In the genomic region with DNA sequence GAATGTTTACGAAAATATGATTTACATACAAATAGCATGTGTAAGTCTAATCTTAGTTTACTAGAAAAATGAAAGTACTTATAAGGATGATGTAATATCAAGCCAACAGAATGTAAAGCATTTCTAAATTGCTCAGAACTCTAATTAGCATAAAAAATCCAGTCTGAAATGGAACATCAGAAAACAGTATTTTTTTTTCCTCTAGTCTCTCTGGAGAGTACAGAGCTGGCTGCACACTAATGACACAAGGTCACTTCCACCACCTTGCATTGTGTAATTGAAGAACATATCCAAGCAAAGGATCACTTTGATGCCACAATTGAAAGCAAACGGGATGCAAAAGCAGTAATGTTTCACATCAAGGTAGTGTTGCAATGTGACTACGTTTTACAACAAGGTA, we compare ENCODE assay signal across 25 cellular contexts.
DNase-seq lines count a peak whose midpoint lies in the region; ATAC-seq, FAIRE-seq and TF ChIP-seq lines count a peak whose summit lies in the region.
"Had no signal": no experiment of that assay in that cellular context is flagged by ENCODE, and none has a peak within 500 bp of the region (broad histone marks: within the 10 kb centered on the region; RNA-seq: fewer than 3 reads in every experiment).

No MANE protein-coding gene starts in this region.

- in situ Hi-C loops in astrocyte of the spinal cord (cut with HindIII; ENCODE audit: low sequenced_read_pairs), result no loop called here

- H3K4me3 ChIP-seq in AG10803 (ENCODE audit: low read length) (no peak overlapping the region), astrocyte of the spinal cord (ENCODE audit: low read depth, low read length) (no peak overlapping the region), right cardiac atrium (ENCODE audit: low read length) (no peak overlapping the region)
- H3K4me3 ChIP-seq in CD8-positive, alpha-beta memory T cell (ENCODE audit: low read length), result no peak overlapping the region
- H3K4me3 ChIP-seq: BLaER1, GM23338, Peyer's patch, SK-N-MC had no signal

- no peak overlapping the region for H3K27ac Mint-ChIP-seq in CD8-positive, alpha-beta memory T cell
- H3K27ac Mint-ChIP-seq: CD4-positive, CD25-positive, alpha-beta regulatory T cell; GM23338 had no signal

- ATAC-seq in right cardiac atrium, result no peak
- ATAC-seq: GM23338, HepG2 had no signal

- H3K36me3 ChIP-seq in CD8-positive, alpha-beta memory T cell (ENCODE audit: insufficient read depth, low read length), result no peaks in the 10 kb centered on the region
- H3K36me3 ChIP-seq: BLaER1, Peyer's patch had no signal

- 76% methylated on average over 3 of the region's 3 CpGs for WGBS in right cardiac atrium

- DNase-seq in AG10803 (ENCODE audit: low read depth) (peak; percentile 22), HTR-8/SVneo (ENCODE audit: insufficient read length, low spot score) (no peak), astrocyte of the spinal cord (ENCODE audit: low read depth, low spot score) (peak; percentile 2), fibroblast of peridontal ligament (ENCODE audit: extremely low read depth) (peak; percentile 34), hippocampal formation (lab: John Stamatoyannopoulos, UW) (no peak), HuH-7.5 (ENCODE audit: low spot score) (no peak), right cardiac atrium (no peak)
- no peak for DNase-seq in CD8-positive, alpha-beta memory T cell
- DNase-seq: 8988T; CD4-positive, CD25-positive, alpha-beta regulatory T cell; COR-L47; DMS 273 treated with DMSO at 0.1 percent for 48 hours; DMS79 treated with DMSO at 0.1 percent for 48 hours; HCEC 1CT; KBM-7; NCI-H2081; NCI-H2227 treated with DMSO at 0.1 percent for 48 hours; NCI-H526 treated with DMSO at 0.1 percent for 48 hours; Peyer's patch; SIG-M5 had no signal

- H3K27me3 Mint-ChIP-seq in CD8-positive, alpha-beta memory T cell, result no peaks in the 10 kb centered on the region
- H3K27me3 Mint-ChIP-seq: CD4-positive, CD25-positive, alpha-beta regulatory T cell had no signal

- TF ChIP-seq CTCF in AG10803 (conservative IDR thresholded peaks at IDR 0.05; ENCODE audit: low read length) (no peak), astrocyte of the spinal cord (IDR thresholded peaks at IDR 0.05; ENCODE audit: low read depth, low read length) (no peak)

- H3K4me1 ChIP-seq in right cardiac atrium (ENCODE audit: control insufficient read depth, insufficient read depth, low read length), result no peaks in the 10 kb centered on the region
- no peaks in the 10 kb centered on the region for H3K4me1 ChIP-seq in CD8-positive, alpha-beta memory T cell (ENCODE audit: insufficient read depth, low read length)
- H3K4me1 ChIP-seq: BLaER1, Peyer's patch had no signal

- peaks cover 0 to 18% (median 5%) of the 10 kb centered on the region in 5 donors for H3K9me3 Mint-ChIP-seq in CD8-positive, alpha-beta memory T cell
- H3K9me3 Mint-ChIP-seq: GM23338 had no signal

- H3K27me3 ChIP-seq in right cardiac atrium (ENCODE audit: control insufficient read depth, insufficient read depth), result no peaks in the 10 kb centered on the region
- H3K27me3 ChIP-seq in CD8-positive, alpha-beta memory T cell (ENCODE audit: insufficient read depth, low read length, poor library complexity, severe bottlenecking), result no peaks in the 10 kb centered on the region
- H3K27me3 ChIP-seq: BLaER1, Peyer's patch had no signal

- CTCF ChIA-PET in CD8-positive, alpha-beta memory T cell (lab: Charles Lee), result no interaction called here

- intact Hi-C loops in right cardiac atrium (cut with DNase I), result no loop called here

- H3K4me3 Mint-ChIP-seq in CD8-positive, alpha-beta memory T cell, result no peak overlapping the region
- H3K4me3 Mint-ChIP-seq: CD4-positive, CD25-positive, alpha-beta regulatory T cell; GM23338 had no signal

- POLR2A ChIA-PET in CD8-positive, alpha-beta memory T cell (lab: Charles Lee), result no interaction called here

- H3K27ac ChIP-seq in right cardiac atrium (ENCODE audit: low read length), result no peak overlapping the region
- H3K27ac ChIP-seq in CD8-positive, alpha-beta memory T cell (ENCODE audit: low read depth, low read length), result no peak overlapping the region
- H3K27ac ChIP-seq: BLaER1, Peyer's patch, SK-N-MC had no signal

- no peaks in the 10 kb centered on the region for H3K36me3 Mint-ChIP-seq in CD8-positive, alpha-beta memory T cell
- H3K36me3 Mint-ChIP-seq: CD4-positive, CD25-positive, alpha-beta regulatory T cell had no signal

- H3K4me1 Mint-ChIP-seq in CD8-positive, alpha-beta memory T cell, result no peaks in the 10 kb centered on the region
- H3K4me1 Mint-ChIP-seq: CD4-positive, CD25-positive, alpha-beta regulatory T cell; GM23338 had no signal

- H3K9me3 ChIP-seq in right cardiac atrium (ENCODE audit: control insufficient read depth, low read length), result no peaks in the 10 kb centered on the region
- H3K9me3 ChIP-seq in CD8-positive, alpha-beta memory T cell (ENCODE audit: low read length), result no peaks in the 10 kb centered on the region
- H3K9me3 ChIP-seq: BLaER1, Peyer's patch had no signal

- peak; percentile 93 for FAIRE-seq in HTR-8/SVneo (lab: Jason Lieb, UNC)
- FAIRE-seq: GM18507, HepG2 had no signal

Comparison
In these comparisons a context has a peak if more than half of its experiments do, and no peak if none do; other contexts are left out.
1. DNase-seq: peak in AG10803 (single experiment), astrocyte of the spinal cord (single experiment) and fibroblast of peridontal ligament (single experiment); none in HTR-8/SVneo (single experiment), hippocampal formation (0 of 2), HuH-7.5 (single experiment), right cardiac atrium (0 of 3) and CD8-positive, alpha-beta memory T cell (0 of 5).